14 cellular contexts compared by ENCODE assay signal in genomic region chr4:37812713-37813112, GRCh38. TPM values are rescaled to one million over a fixed set of nuclear protein-coding genes. Genes with fewer than 3 reads are reported as not detected.
DNase-seq lines count a peak whose midpoint lies in the region; ATAC-seq and TF ChIP-seq lines count a peak whose summit lies in the region.
"Had no signal": no experiment of that assay in that cellular context is flagged by ENCODE, and none has a peak within 500 bp of the region (broad histone marks: within the 10 kb centered on the region; RNA-seq: fewer than 3 reads in every experiment).

No MANE protein-coding gene starts in this region.

- H3K4ac ChIP-seq in trophoblast cell (ENCODE audit: low read depth, low read length) = no peak overlapping the region

- TF ChIP-seq CTCF in epithelial cell of proximal tubule (conservative IDR thresholded peaks at IDR 0.05; ENCODE audit: low read depth, low read length) = no peak
- TF ChIP-seq CTCF in WERI-Rb-1 (IDR thresholded peaks at IDR 0.05; ENCODE audit: low read depth, low read length) = no peak

- H3K18ac ChIP-seq in trophoblast cell (ENCODE audit: low read length) = no peak overlapping the region

- no peak overlapping the region for H3K14ac ChIP-seq in trophoblast cell (ENCODE audit: low read length)

- H3K23ac ChIP-seq in trophoblast cell (ENCODE audit: low read length) = no peak overlapping the region

- H3K4me1 ChIP-seq in trophoblast cell (ENCODE audit: control insufficient read depth in 1 of 2, insufficient read depth in 2 of 2, low read length in 2 of 2) = no peaks in the 10 kb centered on the region
- H3K4me1 ChIP-seq: stomach had no signal

- no peaks in the 10 kb centered on the region for H3K27me3 ChIP-seq in trophoblast cell (ENCODE audit: insufficient read depth, low read length)
- no peaks in the 10 kb centered on the region for H3K27me3 ChIP-seq in WERI-Rb-1 (ENCODE audit: insufficient read depth, low read depth, severe bottlenecking)
- H3K27me3 ChIP-seq: cardiac muscle cell, MG63, stomach had no signal

- no peaks in the 10 kb centered on the region for H3K9me3 ChIP-seq in trophoblast cell (ENCODE audit: insufficient read depth, low read depth, low read length)
- H3K9me3 ChIP-seq in WERI-Rb-1 (ENCODE audit: severe bottlenecking) = peaks cover 4% of the 10 kb centered on the region
- H3K9me3 ChIP-seq: MG63, stomach had no signal

- H3K4me3 ChIP-seq in epithelial cell of proximal tubule (ENCODE audit: low read depth, low read length) (no peak overlapping the region), trophoblast cell (ENCODE audit: low read depth, low read length) (no peak overlapping the region), WERI-Rb-1 (ENCODE audit: low read depth, low read length) (no peak overlapping the region)
- H3K4me3 ChIP-seq: cardiac muscle cell, MG63, stomach had no signal

- H3K4me2 ChIP-seq in trophoblast cell (ENCODE audit: low read length) = no peak overlapping the region

- DNase-seq in ELR (ENCODE audit: low read depth) (peak; percentile 91), RKO (ENCODE audit: low spot score) (peak; percentile 84), epithelial cell of proximal tubule (ENCODE audit: low read depth) (peak; percentile 66), trophoblast cell (peak; percentile 4 to 55), pons (ENCODE audit: low spot score) (no peak), WERI-Rb-1 (no peak)
- no peak for DNase-seq in stimulated activated CD4-positive, alpha-beta T cell treated with anti-CD3 and anti-CD28 coated beads, Interleukin-4, amount 100 ng/mL, for 24 hours
- DNase-seq: activated CD4-positive, alpha-beta T cell treated with anti-CD3 and anti-CD28 coated beads, Interleukin-2, amount 10 ng/mL, durations not matched to agents 7 days and 5 days; CD8-positive, alpha-beta T cell; MG63; stomach; T-helper 1 cell had no signal

- no peak overlapping the region for H4K12ac ChIP-seq in trophoblast cell (ENCODE audit: low read depth, low read length)

- peak overlapping the region; percentile 85 for H4K91ac ChIP-seq in trophoblast cell (ENCODE audit: low read depth, low read length)

- H3K9ac ChIP-seq in trophoblast cell (ENCODE audit: low read length) = no peak overlapping the region

- H2BK5ac ChIP-seq in trophoblast cell (ENCODE audit: low read depth, low read length, poor library complexity) = no peak overlapping the region

- H3K36me3 ChIP-seq in trophoblast cell (ENCODE audit: control insufficient read depth in 1 of 2, insufficient read depth in 2 of 2, low read length in 2 of 2) (no peaks in the 10 kb centered on the region), WERI-Rb-1 (no peaks in the 10 kb centered on the region)
- H3K36me3 ChIP-seq: cardiac muscle cell, MG63, stomach had no signal

- no CpG with 5 or more reads among the region's 1 CpG for WGBS in trophoblast cell (ENCODE audit: extremely low coverage, insufficient coverage, insufficient read length)

- H3K79me2 ChIP-seq in trophoblast cell (ENCODE audit: control insufficient read depth, insufficient read depth, low read length, poor library complexity) = no peaks in the 10 kb centered on the region

- H2AFZ ChIP-seq in trophoblast cell (ENCODE audit: insufficient read depth, low read length, poor library complexity) = no peak overlapping the region

- no peak overlapping the region for H2BK12ac ChIP-seq in trophoblast cell (ENCODE audit: low read length)

- peaks cover 2% of the 10 kb centered on the region for H3K79me1 ChIP-seq in trophoblast cell (ENCODE audit: low read length)

- H2AK5ac ChIP-seq in trophoblast cell (ENCODE audit: low read length) = no peak overlapping the region

- no peak overlapping the region for H2BK120ac ChIP-seq in trophoblast cell (ENCODE audit: insufficient read depth, low read length, poor library complexity)

- ATAC-seq in GM18520 (IDR thresholded peaks at IDR 0.05; ENCODE audit: unreplicated experiment) = no peak
- ATAC-seq: CD8-positive, alpha-beta T cell had no signal

- H3K27ac ChIP-seq in trophoblast cell (ENCODE audit: low read depth, low read length) = no peak overlapping the region
- no peak overlapping the region for H3K27ac ChIP-seq in WERI-Rb-1
- H3K27ac ChIP-seq: cardiac muscle cell, stomach had no signal

- H4K8ac ChIP-seq in trophoblast cell (ENCODE audit: low read depth, low read length) = no peak overlapping the region

RNA-seq across cellular contexts. Expression of gene PGM2, which starts 13.8 kb away (rescaled TPM):
- 27.4 and 36.5 TPM in 2 replicates for total RNA-seq in epithelial cell of proximal tubule
- polyA plus RNA-seq in trophoblast cell (2013) = 35.6 and 35.8 TPM in 2 replicates

Comparison
In these comparisons a context has a peak if more than half of its experiments do, and no peak if none do; other contexts are left out.
1. DNase-seq: peak in ELR (single experiment), RKO (single experiment), epithelial cell of proximal tubule (single experiment) and trophoblast cell (2 of 2); none in stimulated activated CD4-positive, alpha-beta T cell treated with anti-CD3 and anti-CD28 coated beads, Interleukin-4, amount 100 ng/mL, for 24 hours (single experiment), pons (single experiment) and WERI-Rb-1 (single experiment).